In the genomic region with DNA sequence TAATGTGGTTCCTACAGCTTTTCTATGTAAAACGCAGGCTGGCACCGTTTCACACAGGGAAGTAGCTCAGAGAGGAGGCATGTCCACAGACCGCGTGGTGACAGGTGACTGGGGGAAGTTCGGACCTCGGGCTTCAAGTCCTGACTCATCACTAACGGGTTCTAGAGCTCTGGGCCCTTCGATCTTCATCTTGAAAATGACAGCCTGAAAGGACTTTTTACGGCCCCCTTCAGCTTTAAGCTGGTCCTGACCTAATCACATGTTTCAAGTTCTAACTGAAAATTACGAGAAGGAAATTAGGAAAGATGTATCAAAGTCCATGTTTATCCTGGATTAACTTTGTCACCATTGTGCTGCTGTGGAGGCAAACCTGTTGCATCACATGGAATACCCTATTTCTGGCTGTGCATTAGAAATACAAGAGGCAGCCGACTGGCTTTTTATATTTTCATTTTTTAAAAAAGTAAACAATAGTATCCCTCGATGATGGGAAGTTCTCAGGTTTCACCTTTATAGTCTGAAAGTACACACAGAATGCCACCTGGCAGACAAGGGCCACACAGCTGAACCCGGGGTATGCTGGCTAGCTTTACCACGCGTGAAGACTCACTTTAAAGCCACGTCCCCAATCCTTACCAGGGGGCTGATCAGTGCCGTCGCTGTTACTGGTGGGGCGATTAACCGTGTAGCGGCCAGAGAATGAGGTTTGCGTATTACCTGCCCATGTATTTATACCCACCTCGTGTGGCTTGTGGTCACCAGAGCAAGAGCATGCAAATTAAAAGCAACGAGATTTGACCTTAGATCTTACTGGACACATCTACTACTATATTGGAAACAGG, we compare ENCODE assay signal across 1 cellular context.
TF ChIP-seq lines count a peak whose summit lies in the region.

No MANE protein-coding gene starts in this region.

TF ChIP-seq in HepG2, 621 proteins besides CTCF, POLR2A, EP300 and RAD21 (continued from another document and continues in another):
- TF ChIP-seq ZNF558 (CRISPR knock-in tag; IDR thresholded peaks at IDR 0.05; ENCODE audit: borderline replicate concordance) (no peak; the same call in 1 of the 2 replicates), MEIS1 (CRISPR knock-in tag; IDR thresholded peaks at IDR 0.05; ENCODE audit: borderline replicate concordance) (peak; percentile 68; the same call in 1 of the 2 replicates), ZNF296 (CRISPR knock-in tag; conservative IDR thresholded peaks at IDR 0.05) (no peak), FOXK1 (CRISPR knock-in tag; IDR thresholded peaks at IDR 0.05; ENCODE audit: borderline replicate concordance, low read depth) (peak; percentile 99), CBX1 (IDR thresholded peaks at IDR 0.05; ENCODE audit: low read depth) (no peak), RFXANK (CRISPR knock-in tag; IDR thresholded peaks at IDR 0.05) (no peak), SIX4 (CRISPR knock-in tag; IDR thresholded peaks at IDR 0.05) (peak; percentile 92), MLLT10 (CRISPR knock-in tag; IDR thresholded peaks at IDR 0.05) (no peak), ZKSCAN1 (IDR thresholded peaks at IDR 0.05; ENCODE audit: low read length) (0 out of 2 replicates have a peak, but pooled peaks have one; percentile 61), HDAC1 (CRISPR knock-in tag; IDR thresholded peaks at IDR 0.05) (peak; percentile 85), AGO2 (optimal IDR thresholded peaks at IDR 0.05; ENCODE audit: low read depth, low read length) (no peak), DNMT1 (CRISPR knock-in tag; IDR thresholded peaks at IDR 0.05) (no peak), ZNF256 (CRISPR knock-in tag; conservative IDR thresholded peaks at IDR 0.05) (no peak), NAIF1 (CRISPR knock-in tag; IDR thresholded peaks at IDR 0.05; ENCODE audit: borderline replicate concordance) (peak; percentile 57; the same call in 1 of the 2 replicates), ZNF709 (CRISPR knock-in tag; IDR thresholded peaks at IDR 0.05) (no peak), ZFP37 (CRISPR knock-in tag; IDR thresholded peaks at IDR 0.05; ENCODE audit: borderline replicate concordance) (no peak), GLI4 (CRISPR knock-in tag; IDR thresholded peaks at IDR 0.05; ENCODE audit: borderline replicate concordance) (no peak), ZNF644 (CRISPR knock-in tag; IDR thresholded peaks at IDR 0.05; ENCODE audit: low read depth) (peak; percentile 68), ARNTL (CRISPR knock-in tag; IDR thresholded peaks at IDR 0.05) (peak; percentile 83), ZNF343 (CRISPR knock-in tag; IDR thresholded peaks at IDR 0.05) (0 out of 2 replicates have a peak, but pooled peaks have one; percentile 36), MTF2 (CRISPR knock-in tag; IDR thresholded peaks at IDR 0.05; ENCODE audit: borderline replicate concordance) (no peak), IRF2 (CRISPR knock-in tag; IDR thresholded peaks at IDR 0.05) (peak; percentile 86), SALL2 (CRISPR knock-in tag; IDR thresholded peaks at IDR 0.05) (no peak), RARG (CRISPR knock-in tag; IDR thresholded peaks at IDR 0.05; ENCODE audit: low read depth) (peak; percentile 69; the same call in 1 of the 2 replicates), TAF1 (CRISPR knock-in tag; IDR thresholded peaks at IDR 0.05) (peak; percentile 43), NFIB (CRISPR knock-in tag; IDR thresholded peaks at IDR 0.05; ENCODE audit: borderline replicate concordance) (no peak), AKAP8 (CRISPR knock-in tag; IDR thresholded peaks at IDR 0.05) (no peak), PRDM10 (CRISPR knock-in tag; IDR thresholded peaks at IDR 0.05; ENCODE audit: low read depth) (peak; percentile 76; the same call in 1 of the 2 replicates), ZSCAN29 (CRISPR knock-in tag; conservative IDR thresholded peaks at IDR 0.05) (no peak), PRMT3 (CRISPR knock-in tag; IDR thresholded peaks at IDR 0.05; ENCODE audit: borderline replicate concordance, low read depth) (no peak), GZF1 (CRISPR knock-in tag; IDR thresholded peaks at IDR 0.05) (peak; percentile 18; the same call in 1 of the 2 replicates), MIER2 (CRISPR knock-in tag; IDR thresholded peaks at IDR 0.05) (no peak)
- TF ChIP-seq, protein P1, sequence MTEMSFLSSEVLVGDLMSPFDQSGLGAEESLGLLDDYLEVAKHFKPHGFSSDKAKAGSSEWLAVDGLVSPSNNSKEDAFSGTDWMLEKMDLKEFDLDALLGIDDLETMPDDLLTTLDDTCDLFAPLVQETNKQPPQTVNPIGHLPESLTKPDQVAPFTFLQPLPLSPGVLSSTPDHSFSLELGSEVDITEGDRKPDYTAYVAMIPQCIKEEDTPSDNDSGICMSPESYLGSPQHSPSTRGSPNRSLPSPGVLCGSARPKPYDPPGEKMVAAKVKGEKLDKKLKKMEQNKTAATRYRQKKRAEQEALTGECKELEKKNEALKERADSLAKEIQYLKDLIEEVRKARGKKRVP (CRISPR knock-in tag; IDR thresholded peaks at IDR 0.05), result peak in 1 of 2 experiments; percentile 98; a peak in 2 of 4 replicates
- TF ChIP-seq, protein P2, sequence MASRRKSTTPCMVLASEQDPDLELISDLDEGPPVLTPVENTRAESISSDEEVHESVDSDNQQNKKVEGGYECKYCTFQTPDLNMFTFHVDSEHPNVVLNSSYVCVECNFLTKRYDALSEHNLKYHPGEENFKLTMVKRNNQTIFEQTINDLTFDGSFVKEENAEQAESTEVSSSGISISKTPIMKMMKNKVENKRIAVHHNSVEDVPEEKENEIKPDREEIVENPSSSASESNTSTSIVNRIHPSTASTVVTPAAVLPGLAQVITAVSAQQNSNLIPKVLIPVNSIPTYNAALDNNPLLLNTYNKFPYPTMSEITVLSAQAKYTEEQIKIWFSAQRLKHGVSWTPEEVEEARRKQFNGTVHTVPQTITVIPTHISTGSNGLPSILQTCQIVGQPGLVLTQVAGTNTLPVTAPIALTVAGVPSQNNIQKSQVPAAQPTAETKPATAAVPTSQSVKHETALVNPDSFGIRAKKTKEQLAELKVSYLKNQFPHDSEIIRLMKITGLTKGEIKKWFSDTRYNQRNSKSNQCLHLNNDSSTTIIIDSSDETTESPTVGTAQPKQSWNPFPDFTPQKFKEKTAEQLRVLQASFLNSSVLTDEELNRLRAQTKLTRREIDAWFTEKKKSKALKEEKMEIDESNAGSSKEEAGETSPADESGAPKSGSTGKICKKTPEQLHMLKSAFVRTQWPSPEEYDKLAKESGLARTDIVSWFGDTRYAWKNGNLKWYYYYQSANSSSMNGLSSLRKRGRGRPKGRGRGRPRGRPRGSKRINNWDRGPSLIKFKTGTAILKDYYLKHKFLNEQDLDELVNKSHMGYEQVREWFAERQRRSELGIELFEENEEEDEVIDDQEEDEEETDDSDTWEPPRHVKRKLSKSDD (CRISPR knock-in tag; IDR thresholded peaks at IDR 0.05; ENCODE audit: low read depth), result no peak; the same call in 1 of the 2 replicates
- TF ChIP-seq, protein P3, sequence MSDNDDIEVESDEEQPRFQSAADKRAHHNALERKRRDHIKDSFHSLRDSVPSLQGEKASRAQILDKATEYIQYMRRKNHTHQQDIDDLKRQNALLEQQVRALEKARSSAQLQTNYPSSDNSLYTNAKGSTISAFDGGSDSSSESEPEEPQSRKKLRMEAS (IDR thresholded peaks at IDR 0.05), result peak; percentile 81
- TF ChIP-seq, protein P4, sequence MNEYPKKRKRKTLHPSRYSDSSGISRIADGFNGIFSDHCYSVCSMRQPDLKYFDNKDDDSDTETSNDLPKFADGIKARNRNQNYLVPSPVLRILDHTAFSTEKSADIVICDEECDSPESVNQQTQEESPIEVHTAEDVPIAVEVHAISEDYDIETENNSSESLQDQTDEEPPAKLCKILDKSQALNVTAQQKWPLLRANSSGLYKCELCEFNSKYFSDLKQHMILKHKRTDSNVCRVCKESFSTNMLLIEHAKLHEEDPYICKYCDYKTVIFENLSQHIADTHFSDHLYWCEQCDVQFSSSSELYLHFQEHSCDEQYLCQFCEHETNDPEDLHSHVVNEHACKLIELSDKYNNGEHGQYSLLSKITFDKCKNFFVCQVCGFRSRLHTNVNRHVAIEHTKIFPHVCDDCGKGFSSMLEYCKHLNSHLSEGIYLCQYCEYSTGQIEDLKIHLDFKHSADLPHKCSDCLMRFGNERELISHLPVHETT (CRISPR knock-in tag; conservative IDR thresholded peaks at IDR 0.05), result no peak
- TF ChIP-seq, protein P5, sequence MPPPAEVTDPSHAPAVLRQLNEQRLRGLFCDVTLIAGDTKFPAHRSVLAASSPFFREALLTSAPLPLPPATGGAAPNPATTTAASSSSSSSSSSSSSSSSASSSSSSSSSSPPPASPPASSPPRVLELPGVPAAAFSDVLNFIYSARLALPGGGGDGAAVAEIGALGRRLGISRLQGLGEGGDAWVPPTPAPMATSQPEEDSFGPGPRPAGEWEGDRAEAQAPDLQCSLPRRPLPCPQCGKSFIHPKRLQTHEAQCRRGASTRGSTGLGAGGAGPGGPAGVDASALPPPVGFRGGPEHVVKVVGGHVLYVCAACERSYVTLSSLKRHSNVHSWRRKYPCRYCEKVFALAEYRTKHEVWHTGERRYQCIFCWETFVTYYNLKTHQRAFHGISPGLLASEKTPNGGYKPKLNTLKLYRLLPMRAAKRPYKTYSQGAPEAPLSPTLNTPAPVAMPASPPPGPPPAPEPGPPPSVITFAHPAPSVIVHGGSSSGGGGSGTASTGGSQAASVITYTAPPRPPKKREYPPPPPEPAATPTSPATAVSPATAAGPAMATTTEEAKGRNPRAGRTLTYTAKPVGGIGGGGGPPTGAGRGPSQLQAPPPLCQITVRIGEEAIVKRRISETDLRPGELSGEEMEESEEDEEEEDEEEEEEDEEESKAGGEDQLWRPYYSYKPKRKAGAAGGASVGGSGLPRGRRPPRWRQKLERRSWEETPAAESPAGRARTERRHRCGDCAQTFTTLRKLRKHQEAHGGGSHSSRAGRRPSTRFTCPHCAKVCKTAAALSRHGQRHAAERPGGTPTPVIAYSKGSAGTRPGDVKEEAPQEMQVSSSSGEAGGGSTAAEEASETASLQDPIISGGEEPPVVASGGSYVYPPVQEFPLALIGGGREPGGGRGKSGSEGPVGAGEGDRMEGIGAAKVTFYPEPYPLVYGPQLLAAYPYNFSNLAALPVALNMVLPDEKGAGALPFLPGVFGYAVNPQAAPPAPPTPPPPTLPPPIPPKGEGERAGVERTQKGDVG (CRISPR knock-in tag; IDR thresholded peaks at IDR 0.05; ENCODE audit: borderline replicate concordance), result peak; percentile 10; the same call in 1 of the 2 replicates
- TF ChIP-seq, protein P6, sequence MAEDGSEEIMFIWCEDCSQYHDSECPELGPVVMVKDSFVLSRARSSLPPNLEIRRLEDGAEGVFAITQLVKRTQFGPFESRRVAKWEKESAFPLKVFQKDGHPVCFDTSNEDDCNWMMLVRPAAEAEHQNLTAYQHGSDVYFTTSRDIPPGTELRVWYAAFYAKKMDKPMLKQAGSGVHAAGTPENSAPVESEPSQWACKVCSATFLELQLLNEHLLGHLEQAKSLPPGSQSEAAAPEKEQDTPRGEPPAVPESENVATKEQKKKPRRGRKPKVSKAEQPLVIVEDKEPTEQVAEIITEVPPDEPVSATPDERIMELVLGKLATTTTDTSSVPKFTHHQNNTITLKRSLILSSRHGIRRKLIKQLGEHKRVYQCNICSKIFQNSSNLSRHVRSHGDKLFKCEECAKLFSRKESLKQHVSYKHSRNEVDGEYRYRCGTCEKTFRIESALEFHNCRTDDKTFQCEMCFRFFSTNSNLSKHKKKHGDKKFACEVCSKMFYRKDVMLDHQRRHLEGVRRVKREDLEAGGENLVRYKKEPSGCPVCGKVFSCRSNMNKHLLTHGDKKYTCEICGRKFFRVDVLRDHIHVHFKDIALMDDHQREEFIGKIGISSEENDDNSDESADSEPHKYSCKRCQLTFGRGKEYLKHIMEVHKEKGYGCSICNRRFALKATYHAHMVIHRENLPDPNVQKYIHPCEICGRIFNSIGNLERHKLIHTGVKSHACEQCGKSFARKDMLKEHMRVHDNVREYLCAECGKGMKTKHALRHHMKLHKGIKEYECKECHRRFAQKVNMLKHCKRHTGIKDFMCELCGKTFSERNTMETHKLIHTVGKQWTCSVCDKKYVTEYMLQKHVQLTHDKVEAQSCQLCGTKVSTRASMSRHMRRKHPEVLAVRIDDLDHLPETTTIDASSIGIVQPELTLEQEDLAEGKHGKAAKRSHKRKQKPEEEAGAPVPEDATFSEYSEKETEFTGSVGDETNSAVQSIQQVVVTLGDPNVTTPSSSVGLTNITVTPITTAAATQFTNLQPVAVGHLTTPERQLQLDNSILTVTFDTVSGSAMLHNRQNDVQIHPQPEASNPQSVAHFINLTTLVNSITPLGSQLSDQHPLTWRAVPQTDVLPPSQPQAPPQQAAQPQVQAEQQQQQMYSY (CRISPR knock-in tag; IDR thresholded peaks at IDR 0.05), result no peak
